20 cellular contexts compared by ENCODE assay signal in the genomic region with DNA sequence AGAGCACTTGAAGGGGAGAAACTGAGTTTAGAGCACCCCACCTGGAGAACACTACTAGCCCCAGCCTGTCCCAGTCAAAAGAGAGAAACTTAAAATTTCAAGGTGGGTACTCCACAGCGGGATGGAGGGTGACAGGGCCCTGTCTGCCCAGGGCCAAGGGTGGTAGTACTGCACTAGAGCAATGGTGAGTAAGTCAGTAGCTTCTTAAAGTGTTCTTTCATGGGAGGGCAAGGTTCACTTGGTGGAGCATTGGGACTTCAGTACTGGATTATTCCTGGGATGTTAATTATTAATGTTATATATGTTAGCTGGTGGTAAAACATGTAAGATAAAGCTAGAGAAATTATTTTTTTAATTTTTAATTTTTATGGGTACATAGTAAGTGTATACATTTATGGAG.
"Had no signal": no experiment of that assay in that cellular context is flagged by ENCODE, and none has a peak within 500 bp of the region (broad histone marks: within the 10 kb centered on the region; RNA-seq: fewer than 3 reads in every experiment).

No MANE protein-coding gene starts in this region.

- H3K4me1 ChIP-seq: ascending aorta, esophagus muscularis mucosa, gastrocnemius medialis, prostate gland, thyroid gland had no signal

- H3K27ac ChIP-seq: ascending aorta, esophagus muscularis mucosa, gastrocnemius medialis, ovary, prostate gland, thyroid gland had no signal

- H3K36me3 ChIP-seq: ascending aorta, brain microvascular endothelial cell, esophagus muscularis mucosa, gastrocnemius medialis, ovary, prostate gland, thyroid gland had no signal

- DNase-seq: activated CD4-positive, alpha-beta T cell treated with anti-CD3 and anti-CD28 coated beads, Interleukin-2, amount 10 ng/mL, durations not matched to agents 7 days and 5 days; activated CD4-positive, CD25-positive, alpha-beta regulatory T cell; activated CD8-positive, alpha-beta T cell treated with anti-CD3 and anti-CD28 coated beads, Interleukin-2, amount 10 ng/mL, durations not matched to agents 7 days and 5 days; activated gamma-delta T cell treated with Interleukin-2 at 50 U/mL for 16 hours; central memory CD4-positive, alpha-beta T cell; effector memory CD8-positive, alpha-beta T cell; gastrocnemius medialis; hypothalamus; left cardiac atrium; natural killer cell; ovary; stimulated activated CD4-positive, alpha-beta T cell treated with anti-CD3 and anti-CD28 coated beads, Interleukin-12 subunit alpha, Interleukin-12 subunit beta, amount 100 ng/mL, for 4 hours; stimulated activated CD4-positive, alpha-beta T cell treated with anti-CD3 and anti-CD28 coated beads, Interleukin-4, amount 100 ng/mL, for 4 hours; substantia nigra; T-helper 2 cell; thyroid gland had no signal

- H3K9me3 ChIP-seq: esophagus muscularis mucosa, gastrocnemius medialis, ovary, prostate gland, thyroid gland had no signal

- H3K27me3 ChIP-seq: ascending aorta, brain microvascular endothelial cell, esophagus muscularis mucosa, gastrocnemius medialis, ovary, thyroid gland had no signal

- H3K4me3 ChIP-seq: ascending aorta, esophagus muscularis mucosa, gastrocnemius medialis, ovary, prostate gland, thyroid gland had no signal
